In the genomic region with DNA sequence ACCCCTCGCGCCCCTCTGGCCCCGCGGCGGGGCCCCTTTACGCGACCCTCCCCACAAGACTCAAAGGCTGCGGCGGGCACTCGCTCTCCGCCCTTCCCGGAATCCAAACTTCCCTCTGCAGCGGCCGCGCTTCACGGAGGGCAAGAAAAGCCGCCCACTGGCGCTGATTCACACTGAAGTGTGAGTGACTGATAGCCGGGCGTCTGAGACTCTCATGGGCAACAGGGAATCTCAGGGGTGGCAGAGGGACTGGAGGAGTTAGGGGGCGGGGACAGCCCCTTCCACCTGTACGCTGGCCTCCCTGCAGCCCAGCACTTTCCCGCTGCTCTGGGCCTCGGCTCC, we compare ENCODE assay signal across 8 cellular contexts. TPM values are rescaled to one million over a fixed set of nuclear protein-coding genes. Genes with fewer than 3 reads are reported as not detected.
A peak's percentile ranks its signal among the peaks of the same experiment; 100 is the strongest.
DNase-seq lines count a peak whose midpoint lies in the region; ATAC-seq and TF ChIP-seq lines count a peak whose summit lies in the region.

No MANE protein-coding gene starts in this region.

- H3K9me3 Mint-ChIP-seq in CD4-positive, CD25-positive, alpha-beta regulatory T cell, result peaks cover 0 to 2% (median 0%) of the 10 kb centered on the region in 7 donors
- no peaks in the 10 kb centered on the region for H3K9me3 Mint-ChIP-seq in activated naive CD4-positive, alpha-beta T cell treated with anti-CD3 and anti-CD28 coated beads, Interleukin-2, amount 50 U/mL, for 24 hours

- peak overlapping the region; percentile 81 to 89 (median 86) for H3K4me3 Mint-ChIP-seq in CD4-positive, CD25-positive, alpha-beta regulatory T cell
- H3K4me3 Mint-ChIP-seq in activated naive CD4-positive, alpha-beta T cell treated with anti-CD3 and anti-CD28 coated beads, Interleukin-2, amount 50 U/mL, for 24 hours, result peak overlapping the region; percentile 92

- peak overlapping the region; percentile 65 for H3K9ac ChIP-seq in skeletal muscle satellite cell (ENCODE audit: low read depth, low read length)

- peak overlapping the region; percentile 82 to 94 (median 92) for H3K27ac Mint-ChIP-seq in CD4-positive, CD25-positive, alpha-beta regulatory T cell
- peak overlapping the region; percentile 97 for H3K27ac Mint-ChIP-seq in activated naive CD4-positive, alpha-beta T cell treated with anti-CD3 and anti-CD28 coated beads, Interleukin-2, amount 50 U/mL, for 24 hours

- no peak for ATAC-seq in CD4-positive, CD25-positive, alpha-beta regulatory T cell (ENCODE audit: low read depth in 2 of 2)
- ATAC-seq in GM21360 (IDR thresholded peaks at IDR 0.05; ENCODE audit: unreplicated experiment), result no peak

- H3K4me2 ChIP-seq in skeletal muscle satellite cell (ENCODE audit: low read length), result peak overlapping the region; percentile 90

- H3K36me3 ChIP-seq in CD4-positive, CD25-positive, alpha-beta regulatory T cell (ENCODE audit: control insufficient read depth, insufficient read depth, low read length), result no peaks in the 10 kb centered on the region
- no peaks in the 10 kb centered on the region for H3K36me3 ChIP-seq in right atrium auricular region
- no peaks in the 10 kb centered on the region for H3K36me3 ChIP-seq in skeletal muscle satellite cell (ENCODE audit: insufficient read depth, low read length)

- H3K4me1 ChIP-seq in CD4-positive, CD25-positive, alpha-beta regulatory T cell (ENCODE audit: control insufficient read depth, insufficient read depth, low read length, poor library complexity, severe bottlenecking), result peaks cover 41% of the 10 kb centered on the region
- H3K4me1 ChIP-seq in right atrium auricular region (peaks cover 0 to 87% of the 10 kb centered on the region in 2 donors), skeletal muscle satellite cell (ENCODE audit: control insufficient read depth, insufficient read depth, low read length) (peaks cover 48% of the 10 kb centered on the region)

- TF ChIP-seq CTCF in NB4 (IDR thresholded peaks at IDR 0.05; ENCODE audit: low read depth, low read length), result no peak
- no peak for TF ChIP-seq CTCF in right atrium auricular region (IDR thresholded peaks at IDR 0.05)

- H3K36me3 Mint-ChIP-seq in CD4-positive, CD25-positive, alpha-beta regulatory T cell, result no peaks in the 10 kb centered on the region
- H3K36me3 Mint-ChIP-seq in activated naive CD4-positive, alpha-beta T cell treated with anti-CD3 and anti-CD28 coated beads, Interleukin-2, amount 50 U/mL, for 24 hours, result no peaks in the 10 kb centered on the region

- peaks cover 0 to 69% (median 29%) of the 10 kb centered on the region in 4 donors for H3K4me1 Mint-ChIP-seq in CD4-positive, CD25-positive, alpha-beta regulatory T cell
- H3K4me1 Mint-ChIP-seq in activated naive CD4-positive, alpha-beta T cell treated with anti-CD3 and anti-CD28 coated beads, Interleukin-2, amount 50 U/mL, for 24 hours, result peaks cover 54% of the 10 kb centered on the region

- H3K4me3 ChIP-seq in CD4-positive, CD25-positive, alpha-beta regulatory T cell (ENCODE audit: low read depth, low read length), result peak overlapping the region; percentile 44
- H3K4me3 ChIP-seq in NB4 (ENCODE audit: low read depth, low read length) (peak overlapping the region; percentile 44), right atrium auricular region (peak overlapping the region; percentile 62 to 90), skeletal muscle satellite cell (ENCODE audit: low read length) (peak overlapping the region; percentile 69)

- DNase-seq in CD4-positive, CD25-positive, alpha-beta regulatory T cell, result no peak
- DNase-seq in NB4 (ENCODE audit: low read depth), result peak; percentile 62
- no peak for DNase-seq in right atrium auricular region (ENCODE audit: low spot score)
- no peak for DNase-seq in SK-N-DZ (ENCODE audit: low spot score)
- no peak for DNase-seq in anterior cingulate cortex (lab: John Stamatoyannopoulos, UW)

- TF ChIP-seq POLR2A in NB4 (IDR thresholded peaks at IDR 0.05; ENCODE audit: extremely low read depth, insufficient read length), result no peak

- H3K27ac ChIP-seq in CD4-positive, CD25-positive, alpha-beta regulatory T cell (ENCODE audit: insufficient read depth, low read length, poor library complexity, severe bottlenecking), result peak overlapping the region; percentile 33
- peak overlapping the region; percentile 61 to 88 for H3K27ac ChIP-seq in right atrium auricular region

- no peaks in the 10 kb centered on the region for H3K27me3 ChIP-seq in CD4-positive, CD25-positive, alpha-beta regulatory T cell (ENCODE audit: control insufficient read depth, insufficient read depth, low read length)
- no peaks in the 10 kb centered on the region for H3K27me3 ChIP-seq in right atrium auricular region
- no peaks in the 10 kb centered on the region for H3K27me3 ChIP-seq in skeletal muscle satellite cell (ENCODE audit: control insufficient read depth, insufficient read depth, low read length)

- no peaks in the 10 kb centered on the region for H3K27me3 Mint-ChIP-seq in CD4-positive, CD25-positive, alpha-beta regulatory T cell
- no peaks in the 10 kb centered on the region for H3K27me3 Mint-ChIP-seq in activated naive CD4-positive, alpha-beta T cell treated with anti-CD3 and anti-CD28 coated beads, Interleukin-2, amount 50 U/mL, for 24 hours

- no peaks in the 10 kb centered on the region for H3K9me3 ChIP-seq in CD4-positive, CD25-positive, alpha-beta regulatory T cell (ENCODE audit: control insufficient read depth in 2 of 2, low read length in 2 of 2)
- H3K9me3 ChIP-seq in right atrium auricular region (no peaks in the 10 kb centered on the region), skeletal muscle satellite cell (replicated peaks; ENCODE audit: low read length) (no peaks in the 10 kb centered on the region)

RNA-seq across cellular contexts. Expression of a gene that starts 0.7 kb away (rescaled TPM):
- total RNA-seq in CD4-positive, CD25-positive, alpha-beta regulatory T cell, result 61.7 TPM
- 1 to 10 TPM; 7.6 to 8.6 (median 8.4) TPM for polyA plus RNA-seq in CD4-positive, CD25-positive, alpha-beta regulatory T cell
- 10 to 100 TPM; 20.1 to 25.2 TPM for total RNA-seq in right atrium auricular region
- total RNA-seq in skeletal muscle satellite cell (2012; rRNA removed), result 16.4 and 30.4 TPM in 2 replicates
- polyA plus RNA-seq in SK-N-DZ (2014; cell fraction: cytosol; rRNA removed), result 13.8 and 27.4 TPM in 2 replicates
- polyA plus RNA-seq in SK-N-DZ (2014; cell fraction: nucleus; rRNA removed), result 99.4 and 107 TPM in 2 replicates

RNA-seq across cellular contexts. Expression of a gene that starts 37.4 kb away (rescaled TPM):
- total RNA-seq in CD4-positive, CD25-positive, alpha-beta regulatory T cell, result 87.7 TPM
- 10 to 100 TPM; 43.9 to 53.3 (median 50.9) TPM for polyA plus RNA-seq in CD4-positive, CD25-positive, alpha-beta regulatory T cell
- 10 to 100 TPM; 28.0 to 45.8 TPM for total RNA-seq in right atrium auricular region
- 37.4 and 41.6 TPM in 2 replicates for total RNA-seq in skeletal muscle satellite cell (2012; rRNA removed)
- 19.7 and 22.6 TPM in 2 replicates for polyA plus RNA-seq in SK-N-DZ (2014; cell fraction: cytosol; rRNA removed)
- 59.4 and 67.8 TPM in 2 replicates for polyA plus RNA-seq in SK-N-DZ (2014; cell fraction: nucleus; rRNA removed)

RNA-seq across cellular contexts. Expression of a gene that starts 50.1 kb away (rescaled TPM):
- 242 TPM for total RNA-seq in CD4-positive, CD25-positive, alpha-beta regulatory T cell
- polyA plus RNA-seq in CD4-positive, CD25-positive, alpha-beta regulatory T cell, result 100 to 1,000 TPM; 142 to 151 (median 145) TPM
- total RNA-seq in right atrium auricular region, result 100 to 1,000 TPM; 171 to 196 TPM
- 109 and 111 TPM in 2 replicates for total RNA-seq in skeletal muscle satellite cell (2012; rRNA removed)
- polyA plus RNA-seq in SK-N-DZ (2014; cell fraction: cytosol; rRNA removed), result 101 and 103 TPM in 2 replicates
- polyA plus RNA-seq in SK-N-DZ (2014; cell fraction: nucleus; rRNA removed), result 125 and 189 TPM in 2 replicates
